8 cellular contexts compared by ENCODE assay signal in the genomic region with DNA sequence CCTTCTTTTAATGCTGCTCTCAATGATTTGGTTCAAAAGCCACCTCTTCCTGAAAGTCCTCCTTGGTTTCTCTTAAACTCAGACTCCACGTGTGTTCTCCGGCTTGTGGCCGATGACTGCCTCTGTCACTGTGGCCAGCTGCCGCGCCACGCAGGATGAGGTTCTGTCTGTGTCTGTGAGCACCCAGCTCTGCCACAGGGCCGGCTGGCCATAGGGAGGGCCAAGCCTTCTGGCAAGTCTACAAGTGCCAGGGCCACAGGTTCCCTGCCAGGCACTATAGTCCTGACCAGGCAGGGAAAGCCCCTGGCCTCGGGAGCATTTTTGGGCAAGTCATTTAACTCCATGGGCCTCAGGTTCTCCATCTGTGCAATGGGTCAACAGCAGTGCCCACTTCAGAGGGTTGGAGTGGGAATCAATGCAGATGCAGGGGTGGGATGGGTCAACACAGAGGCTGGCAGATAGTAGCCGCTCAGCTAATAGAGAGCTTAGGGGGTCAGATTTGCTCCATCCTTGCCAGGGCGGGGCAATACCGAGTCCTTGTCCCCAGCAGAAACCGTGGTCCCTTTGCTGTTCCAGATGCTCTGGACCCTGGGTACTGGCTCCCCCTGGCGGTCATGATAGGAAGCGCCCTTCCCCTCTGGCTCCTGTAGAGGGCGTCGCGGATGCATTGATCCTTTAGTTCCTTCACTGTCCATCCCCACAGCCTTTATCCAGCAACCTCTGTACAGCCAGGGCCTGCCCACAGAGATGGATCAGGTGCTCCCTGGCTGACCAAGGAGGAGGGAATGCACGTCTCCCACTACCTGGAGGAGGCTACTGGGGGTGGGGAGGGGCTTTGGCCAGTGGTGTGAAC.
A peak's percentile ranks its signal among the peaks of the same experiment; 100 is the strongest.
DNase-seq lines count a peak whose midpoint lies in the region; ATAC-seq and TF ChIP-seq lines count a peak whose summit lies in the region.

No MANE protein-coding gene starts in this region.

- H3K27me3 Mint-ChIP-seq in central memory CD8-positive, alpha-beta T cell: no peaks in the 10 kb centered on the region

- H3K4me1 Mint-ChIP-seq in central memory CD8-positive, alpha-beta T cell: peaks cover 52% of the 10 kb centered on the region

- H3K4me3 Mint-ChIP-seq in central memory CD8-positive, alpha-beta T cell: peak overlapping the region; percentile 80

- peaks cover 24% of the 10 kb centered on the region for H3K36me3 Mint-ChIP-seq in central memory CD8-positive, alpha-beta T cell (ENCODE audit: insufficient read depth)

- H3K9me3 Mint-ChIP-seq in central memory CD8-positive, alpha-beta T cell: no peaks in the 10 kb centered on the region

- DNase-seq in GM10266 (ENCODE audit: extremely low spot score) (peak; percentile 91), NCI-H345 (lab: John Stamatoyannopoulos, UW) (peak; percentile 44), left kidney (ENCODE audit: low read depth, low spot score) (peak; percentile 89)
- peak; percentile 89 for DNase-seq in activated CD4-positive, CD25-positive, alpha-beta regulatory T cell treated with anti-CD3 and anti-CD28 coated beads, Interleukin-2, amount 50 U/mL, for 72 hours
- peak; percentile 80 to 93 for DNase-seq in central memory CD8-positive, alpha-beta T cell (ENCODE audit: low spot score in 2 of 2)
- peak; percentile 80 for DNase-seq in stimulated activated CD4-positive, alpha-beta T cell treated with anti-CD3 and anti-CD28 coated beads, Interleukin-4, amount 100 ng/mL, for 1 hour

- ATAC-seq in HG03066 (IDR thresholded peaks at IDR 0.05; ENCODE audit: low read depth, unreplicated experiment) (peak; percentile 54), GM21619 (IDR thresholded peaks at IDR 0.05; ENCODE audit: unreplicated experiment) (no peak)
- peak; percentile 46 for ATAC-seq in central memory CD8-positive, alpha-beta T cell (replicated peaks; ENCODE audit: extremely low read depth, poor library complexity, severe bottlenecking)

- H3K27ac Mint-ChIP-seq in central memory CD8-positive, alpha-beta T cell (ENCODE audit: low read depth): peak overlapping the region; percentile 76

- peak; percentile 100 for TF ChIP-seq CTCF in GM10266 (IDR thresholded peaks at IDR 0.05; ENCODE audit: control insufficient read depth, insufficient read depth, low read depth, missing control alignments)
